ENCODE assay signal across 15 cellular contexts in the genomic region with DNA sequence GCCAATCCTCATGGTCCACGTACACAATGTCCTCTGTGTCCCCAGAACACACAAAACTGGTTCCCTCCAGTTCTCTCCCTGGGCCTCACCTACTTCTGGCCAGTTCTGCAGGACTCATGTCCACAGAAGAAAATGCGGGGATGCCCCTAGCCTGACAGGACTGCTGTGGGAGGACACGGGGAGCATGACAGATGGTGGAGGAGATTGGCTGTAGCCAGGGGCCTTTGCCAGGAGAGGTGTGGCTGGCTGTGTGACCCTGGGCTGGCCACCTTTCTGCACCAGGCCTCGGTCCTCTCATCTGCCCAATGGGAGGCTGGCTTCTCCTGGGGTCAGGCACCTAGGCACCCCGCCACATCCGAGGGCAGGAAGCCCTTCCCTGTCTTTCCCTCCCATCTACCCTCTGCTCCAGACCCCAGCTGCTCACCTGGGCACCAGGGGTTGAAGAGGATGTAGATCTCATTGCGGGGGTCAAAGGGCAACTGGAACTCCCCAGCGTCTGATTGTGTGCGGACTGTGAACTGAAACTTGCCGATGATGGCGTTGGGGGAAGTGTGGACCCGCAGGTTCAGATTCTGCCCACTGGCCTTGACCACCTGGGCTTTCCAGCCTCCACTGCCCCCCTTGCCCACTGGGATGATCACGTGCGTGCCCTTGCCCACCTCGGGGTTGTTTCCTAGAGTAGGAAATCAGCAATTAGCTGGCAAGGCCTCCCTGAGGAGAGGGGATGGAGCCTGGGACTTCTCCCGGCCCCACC.
"Had no signal": no experiment of that assay in that cellular context is flagged by ENCODE, and none has a peak within 500 bp of the region (broad histone marks: within the 10 kb centered on the region; RNA-seq: fewer than 3 reads in every experiment).

No MANE protein-coding gene starts in this region.

- H3K27me3 ChIP-seq: gastrocnemius medialis, tibial artery had no signal

- H3K4me1 ChIP-seq: gastrocnemius medialis, left ventricle myocardium inferior had no signal

- H3K27ac ChIP-seq: gastrocnemius medialis, left ventricle myocardium inferior, tibial artery, VCaP had no signal

- H3K9me3 ChIP-seq: gastrocnemius medialis, left ventricle myocardium inferior, tibial artery had no signal

- H3K4me3 ChIP-seq: coronary artery, gastrocnemius medialis, left ventricle myocardium inferior, tibial artery had no signal

- H3K36me3 Mint-ChIP-seq: activated CD8-positive, alpha-beta memory T cell treated with anti-CD3 and anti-CD28 coated beads, Interleukin-2, amount 10 ng/mL, durations not matched to agents 7 days and 5 days had no signal

- DNase-seq: activated CD4-positive, alpha-beta T cell treated with anti-CD3 and anti-CD28 coated beads for 1 hour; activated CD4-positive, alpha-beta T cell treated with anti-CD3 and anti-CD28 coated beads, Interleukin-2, amount 50 U/mL, for 4 hours; activated CD8-positive, alpha-beta memory T cell treated with anti-CD3 and anti-CD28 coated beads, Interleukin-2, amount 10 ng/mL, durations not matched to agents 7 days and 5 days; activated T-cell treated with anti-CD3 and anti-CD28 coated beads, Interleukin-2, amount 50 U/mL, for 1 hour; central memory CD4-positive, alpha-beta T cell; gastrocnemius medialis; islet precursor cell; left ventricle myocardium inferior; mesendoderm had no signal

- H3K36me3 ChIP-seq: left ventricle myocardium inferior had no signal

- H3K4me1 Mint-ChIP-seq: activated CD8-positive, alpha-beta memory T cell treated with anti-CD3 and anti-CD28 coated beads, Interleukin-2, amount 10 ng/mL, durations not matched to agents 7 days and 5 days; activated naive CD4-positive, alpha-beta T cell treated with anti-CD3 and anti-CD28 coated beads, Interleukin-2, amount 50 U/mL, for 24 hours; stimulated activated effector memory CD8-positive, alpha-beta T cell treated with anti-CD3 and anti-CD28 coated beads, Interleukin-12 subunit alpha, Interleukin-12 subunit beta, amount 100 ng/mL, for 72 hours had no signal

- ATAC-seq: activated CD8-positive, alpha-beta memory T cell treated with anti-CD3 and anti-CD28 coated beads, Interleukin-2, amount 10 ng/mL, durations not matched to agents 7 days and 5 days; gastrocnemius medialis; stimulated activated effector memory CD8-positive, alpha-beta T cell treated with anti-CD3 and anti-CD28 coated beads, Interleukin-12 subunit alpha, Interleukin-12 subunit beta, amount 100 ng/mL, for 72 hours had no signal

- H3K9me3 Mint-ChIP-seq: activated naive CD4-positive, alpha-beta T cell treated with anti-CD3 and anti-CD28 coated beads, Interleukin-2, amount 50 U/mL, for 24 hours; nephron; stimulated activated effector memory CD8-positive, alpha-beta T cell treated with anti-CD3 and anti-CD28 coated beads, Interleukin-12 subunit alpha, Interleukin-12 subunit beta, amount 100 ng/mL, for 72 hours had no signal

- H3K27ac Mint-ChIP-seq: activated CD8-positive, alpha-beta memory T cell treated with anti-CD3 and anti-CD28 coated beads, Interleukin-2, amount 10 ng/mL, durations not matched to agents 7 days and 5 days; activated naive CD4-positive, alpha-beta T cell treated with anti-CD3 and anti-CD28 coated beads, Interleukin-2, amount 50 U/mL, for 24 hours; nephron had no signal

- H3K4me3 Mint-ChIP-seq: activated CD8-positive, alpha-beta memory T cell treated with anti-CD3 and anti-CD28 coated beads, Interleukin-2, amount 10 ng/mL, durations not matched to agents 7 days and 5 days; activated naive CD4-positive, alpha-beta T cell treated with anti-CD3 and anti-CD28 coated beads, Interleukin-2, amount 50 U/mL, for 24 hours; nephron; stimulated activated effector memory CD8-positive, alpha-beta T cell treated with anti-CD3 and anti-CD28 coated beads, Interleukin-12 subunit alpha, Interleukin-12 subunit beta, amount 100 ng/mL, for 72 hours had no signal

- H3K27me3 Mint-ChIP-seq: activated CD8-positive, alpha-beta memory T cell treated with anti-CD3 and anti-CD28 coated beads, Interleukin-2, amount 10 ng/mL, durations not matched to agents 7 days and 5 days; activated naive CD4-positive, alpha-beta T cell treated with anti-CD3 and anti-CD28 coated beads, Interleukin-2, amount 50 U/mL, for 24 hours had no signal
